In genomic region chr3:128648402-128648801, GRCh38 we compare ENCODE assay signal across 8 cellular contexts. TPM values are rescaled to one million over a fixed set of nuclear protein-coding genes. Genes with fewer than 3 reads are reported as not detected.
DNase-seq lines count a peak whose midpoint lies in the region; ATAC-seq and TF ChIP-seq lines count a peak whose summit lies in the region.

No MANE protein-coding gene starts in this region.

- no peak overlapping the region for H3K27ac Mint-ChIP-seq in neural progenitor cell

- H3K4me1 Mint-ChIP-seq in neural progenitor cell: peaks cover 14% of the 10 kb centered on the region

- no peak overlapping the region for H3K27ac ChIP-seq in colonic mucosa
- no peak overlapping the region for H3K27ac ChIP-seq in neural progenitor cell

- H2AFZ ChIP-seq in neural progenitor cell (replicated peaks): no peak overlapping the region

- no peaks in the 10 kb centered on the region for H3K9me3 ChIP-seq in NT2/D1 (ENCODE audit: insufficient read depth, low read length)
- H3K9me3 ChIP-seq in colonic mucosa: no peaks in the 10 kb centered on the region
- H3K9me3 ChIP-seq in neural progenitor cell (ENCODE audit: low read depth): no peaks in the 10 kb centered on the region

- no peak for ATAC-seq in HG03175 (IDR thresholded peaks at IDR 0.05; ENCODE audit: unreplicated experiment)
- ATAC-seq in HG03565 (IDR thresholded peaks at IDR 0.05; ENCODE audit: unreplicated experiment): no peak

- peaks cover 45% of the 10 kb centered on the region for H4K20me1 ChIP-seq in neural progenitor cell (ENCODE audit: low read depth)

- H3K4me3 Mint-ChIP-seq in neural progenitor cell: no peak overlapping the region

- DNase-seq in GM06990 (ENCODE audit: extremely low read depth, insufficient read length) (no peak), NT2/D1 (ENCODE audit: low read depth, low spot score) (no peak), colonic mucosa (no peak), neural progenitor cell (ENCODE audit: low spot score) (no peak), NCI-H1092 (lab: John Stamatoyannopoulos, UW) (no peak), NCI-H1436 treated with DMSO at 0.1 percent for 48 hours (lab: John Stamatoyannopoulos, UW) (no peak)

- no peak for TF ChIP-seq CTCF in GM06990 (IDR thresholded peaks at IDR 0.05; ENCODE audit: insufficient read depth, low read length, poor library complexity, severe bottlenecking)
- no peak for TF ChIP-seq CTCF in colonic mucosa (IDR thresholded peaks at IDR 0.05)
- TF ChIP-seq CTCF in neural progenitor cell (IDR thresholded peaks at IDR 0.05): no peak

- H3K9me3 Mint-ChIP-seq in neural progenitor cell: peaks cover 2% of the 10 kb centered on the region

- intact Hi-C loops in colonic mucosa (cut with DNase I): no loop called here

- H3K4me3 ChIP-seq in GM06990 (replicated peaks; ENCODE audit: low read depth, low read length): peak overlapping the region; percentile 100; the same call in 1 of the 2 replicates
- H3K4me3 ChIP-seq in NT2/D1 (ENCODE audit: insufficient read length, low read depth): no peak overlapping the region
- H3K4me3 ChIP-seq in colonic mucosa: peak overlapping the region; percentile 7
- no peak overlapping the region for H3K4me3 ChIP-seq in neural progenitor cell

- H3K36me3 ChIP-seq in GM06990 (ENCODE audit: control insufficient read depth, insufficient read depth, low read length) (peaks cover 7% of the 10 kb centered on the region), NT2/D1 (ENCODE audit: insufficient read depth, insufficient read length, low read length) (peaks cover 42% of the 10 kb centered on the region), colonic mucosa (no peaks in the 10 kb centered on the region), neural progenitor cell (no peaks in the 10 kb centered on the region)

- H3F3A ChIP-seq in neural progenitor cell (ENCODE audit: low read depth): no peaks in the 10 kb centered on the region

- H3K27me3 Mint-ChIP-seq in neural progenitor cell (ENCODE audit: insufficient read depth, low read depth): peaks cover 7% of the 10 kb centered on the region

- peaks cover 9% of the 10 kb centered on the region for H3K36me3 Mint-ChIP-seq in neural progenitor cell

- no peak overlapping the region for H3K4me2 ChIP-seq in neural progenitor cell

- H3K79me2 ChIP-seq in neural progenitor cell (ENCODE audit: low read depth): peaks cover 72% of the 10 kb centered on the region

- H3K27me3 ChIP-seq in GM06990 (replicated peaks; ENCODE audit: control insufficient read depth, insufficient read depth, low read length): no peaks in the 10 kb centered on the region
- no peaks in the 10 kb centered on the region for H3K27me3 ChIP-seq in NT2/D1 (ENCODE audit: insufficient read depth, insufficient read length)
- H3K27me3 ChIP-seq in colonic mucosa: no peaks in the 10 kb centered on the region
- H3K27me3 ChIP-seq in neural progenitor cell: no peaks in the 10 kb centered on the region

- H3K9ac ChIP-seq in NT2/D1 (ENCODE audit: insufficient read length, low read depth): peak overlapping the region; percentile 1
- no peak overlapping the region for H3K9ac ChIP-seq in colonic mucosa (ENCODE audit: low read depth in 2 of 2, low read length in 2 of 2)
- H3K9ac ChIP-seq in neural progenitor cell: peak overlapping the region; percentile 3

- H3K4me1 ChIP-seq in NT2/D1 (ENCODE audit: insufficient read depth, insufficient read length): no peaks in the 10 kb centered on the region
- no peaks in the 10 kb centered on the region for H3K4me1 ChIP-seq in colonic mucosa
- H3K4me1 ChIP-seq in neural progenitor cell: peaks cover 10% of the 10 kb centered on the region

RNA-seq across cellular contexts. Expression of gene RPN1, which starts 2.2 kb away (rescaled TPM):
- total RNA-seq in colonic mucosa (100 to 1,000 TPM; 188 to 314 TPM), neural progenitor cell (ENCODE audit: low replicate concordance) (186 and 214 TPM in 2 replicates)

Comparison
In these comparisons a context has a peak if more than half of its experiments do, and no peak if none do; other contexts are left out.
1. H3K4me3 ChIP-seq: peak in GM06990 (single experiment) and colonic mucosa (single experiment); none in NT2/D1 (single experiment) and neural progenitor cell (single experiment).
2. H3K9ac ChIP-seq: peak in NT2/D1 (single experiment) and neural progenitor cell (single experiment); none in colonic mucosa (0 of 2).